15 cellular contexts compared by ENCODE assay signal in the genomic region with DNA sequence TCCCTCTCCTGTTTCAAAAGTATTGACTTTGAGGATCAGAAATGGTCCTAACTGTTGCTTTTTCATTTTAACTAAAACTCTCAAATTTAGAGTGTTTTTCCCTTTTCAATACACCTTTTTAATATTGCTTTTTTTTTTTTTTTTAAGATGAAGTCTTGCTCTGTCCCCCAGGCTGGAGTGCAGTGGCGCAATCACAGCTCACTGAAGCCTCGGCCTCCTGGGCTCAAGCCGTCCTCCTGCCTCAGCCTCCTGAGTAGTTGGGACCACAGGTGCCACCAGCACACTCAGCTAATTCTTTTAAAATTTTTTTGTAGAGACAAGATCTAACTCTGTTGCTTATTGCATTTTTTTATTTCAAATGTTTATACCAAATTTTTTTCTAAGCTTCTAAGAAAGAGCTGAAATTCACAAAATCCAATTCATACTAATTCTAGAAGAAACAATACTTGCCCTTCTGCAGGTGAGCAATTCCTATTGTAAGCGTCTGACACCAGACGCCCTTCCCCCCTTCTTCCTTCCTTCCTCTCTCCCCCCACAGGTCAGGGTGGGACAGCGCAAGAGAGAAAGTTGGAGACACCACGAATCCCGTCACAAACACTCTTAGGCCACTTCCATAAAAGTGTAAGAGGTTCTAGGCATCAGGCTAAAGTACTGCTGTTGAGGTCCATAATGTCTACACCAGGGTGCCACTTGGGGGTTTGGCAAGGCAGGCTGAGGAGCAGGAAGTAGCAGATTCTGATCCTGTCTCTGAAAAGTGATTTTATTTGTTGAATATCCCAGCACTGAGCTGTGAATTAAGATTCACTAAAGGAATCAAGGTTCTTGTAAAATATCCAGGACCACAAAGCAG. TPM values are rescaled to one million over a fixed set of nuclear protein-coding genes. Genes with fewer than 3 reads are reported as not detected.
DNase-seq lines count a peak whose midpoint lies in the region; ATAC-seq lines count a peak whose summit lies in the region.
"Had no signal": no experiment of that assay in that cellular context is flagged by ENCODE, and none has a peak within 500 bp of the region (broad histone marks: within the 10 kb centered on the region; RNA-seq: fewer than 3 reads in every experiment).

No MANE protein-coding gene starts in this region.

- H3K4me3 ChIP-seq in CD4-positive, CD25-positive, alpha-beta regulatory T cell (ENCODE audit: low read depth, low read length): no peak overlapping the region
- no peak overlapping the region for H3K4me3 ChIP-seq in naive thymus-derived CD4-positive, alpha-beta T cell (ENCODE audit: low read length)
- H3K4me3 ChIP-seq: heart left ventricle had no signal

- peaks cover 4% of the 10 kb centered on the region for H3K4me1 Mint-ChIP-seq in T-helper 1 cell treated with Interleukin-12 subunit alpha and Interleukin-12 subunit beta and Interleukin-4 antibody, amounts not matched to agents 30 μg/mL and 1 μg/mL, for 36 hours (ENCODE audit: low read depth)
- peaks cover 0 to 28% (median 11%) of the 10 kb centered on the region in 4 donors for H3K4me1 Mint-ChIP-seq in CD4-positive, CD25-positive, alpha-beta regulatory T cell
- peaks cover 25 to 34% (median 29%) of the 10 kb centered on the region in 3 donors for H3K4me1 Mint-ChIP-seq in T-cell
- peaks cover 12 to 56% (median 32%) of the 10 kb centered on the region in 7 donors for H3K4me1 Mint-ChIP-seq in naive thymus-derived CD4-positive, alpha-beta T cell

- peaks cover 61% of the 10 kb centered on the region for H3K27me3 Mint-ChIP-seq in T-helper 1 cell treated with Interleukin-12 subunit alpha and Interleukin-12 subunit beta and Interleukin-4 antibody, amounts not matched to agents 30 μg/mL and 1 μg/mL, for 36 hours (ENCODE audit: low read depth)
- peaks cover 13% of the 10 kb centered on the region for H3K27me3 Mint-ChIP-seq in CD4-positive, CD25-positive, alpha-beta regulatory T cell
- peaks cover 0 to 5% of the 10 kb centered on the region in 2 donors for H3K27me3 Mint-ChIP-seq in T-cell
- peaks cover 0 to 61% (median 0%) of the 10 kb centered on the region in 5 donors for H3K27me3 Mint-ChIP-seq in naive thymus-derived CD4-positive, alpha-beta T cell

- peak overlapping the region; percentile 31 for H3K27ac Mint-ChIP-seq in T-helper 1 cell treated with Interleukin-12 subunit alpha and Interleukin-12 subunit beta and Interleukin-4 antibody, amounts not matched to agents 30 μg/mL and 1 μg/mL, for 36 hours
- peak overlapping the region in 1 of 3 donors; percentile 65 for H3K27ac Mint-ChIP-seq in CD4-positive, CD25-positive, alpha-beta regulatory T cell
- H3K27ac Mint-ChIP-seq in T-cell: peak overlapping the region; percentile 72 to 82
- H3K27ac Mint-ChIP-seq in naive thymus-derived CD4-positive, alpha-beta T cell: peak overlapping the region in 8 of 9 donors; percentile 71 to 94 (median 80)

- H3K36me3 ChIP-seq in CD4-positive, CD25-positive, alpha-beta regulatory T cell (ENCODE audit: control insufficient read depth, insufficient read depth, low read length): no peaks in the 10 kb centered on the region
- peaks cover 0 to 5% (median 0%) of the 10 kb centered on the region in 3 experiments for H3K36me3 ChIP-seq in naive thymus-derived CD4-positive, alpha-beta T cell (ENCODE audit: control insufficient read depth in 2 of 3, insufficient read depth in 3 of 3, low read length in 3 of 3)

- POLR2A ChIA-PET in T-cell (lab: Charles Lee): interaction anchor here in 1 of 2 donors (0.7 kb wide), 1 partner anchor 15 kb away, joined by 3 read pairs; no protein-coding TSS in a partner anchor
- POLR2A ChIA-PET in naive thymus-derived CD4-positive, alpha-beta T cell (lab: Charles Lee): interaction anchor here (0.8 to 4.4 kb wide), 2 partner anchors 9 to 13 kb away, joined by 3 to 22 read pairs; partner anchors contain the start of gene DLL1

- no peak overlapping the region for H3K4me3 Mint-ChIP-seq in T-helper 1 cell treated with Interleukin-12 subunit alpha and Interleukin-12 subunit beta and Interleukin-4 antibody, amounts not matched to agents 30 μg/mL and 1 μg/mL, for 36 hours
- H3K4me3 Mint-ChIP-seq in CD4-positive, CD25-positive, alpha-beta regulatory T cell: peak overlapping the region in 3 of 4 donors; percentile 10 to 59 (median 19)
- peak overlapping the region in 1 of 3 donors; percentile 73 for H3K4me3 Mint-ChIP-seq in T-cell
- peak overlapping the region in 9 of 10 donors; percentile 54 to 82 (median 65) for H3K4me3 Mint-ChIP-seq in naive thymus-derived CD4-positive, alpha-beta T cell

- no peaks in the 10 kb centered on the region for H3K9me3 Mint-ChIP-seq in T-helper 1 cell treated with Interleukin-12 subunit alpha and Interleukin-12 subunit beta and Interleukin-4 antibody, amounts not matched to agents 30 μg/mL and 1 μg/mL, for 36 hours
- H3K9me3 Mint-ChIP-seq in CD4-positive, CD25-positive, alpha-beta regulatory T cell: peaks cover 0 to 17% (median 0%) of the 10 kb centered on the region in 7 donors
- no peaks in the 10 kb centered on the region for H3K9me3 Mint-ChIP-seq in T-cell
- H3K9me3 Mint-ChIP-seq in naive thymus-derived CD4-positive, alpha-beta T cell: peaks cover 0 to 41% (median 8%) of the 10 kb centered on the region in 11 donors

- H3K4me1 ChIP-seq in CD4-positive, CD25-positive, alpha-beta regulatory T cell (ENCODE audit: control insufficient read depth, insufficient read depth, low read length, poor library complexity, severe bottlenecking): peaks cover 10% of the 10 kb centered on the region
- H3K4me1 ChIP-seq in naive thymus-derived CD4-positive, alpha-beta T cell (ENCODE audit: control insufficient read depth in 2 of 2, insufficient read depth in 2 of 2, low read length in 2 of 2): peaks cover 5 to 31% of the 10 kb centered on the region in 2 donors

- H3K36me3 Mint-ChIP-seq in T-helper 1 cell treated with Interleukin-12 subunit alpha and Interleukin-12 subunit beta and Interleukin-4 antibody, amounts not matched to agents 30 μg/mL and 1 μg/mL, for 36 hours (ENCODE audit: low read depth): no peaks in the 10 kb centered on the region
- H3K36me3 Mint-ChIP-seq in CD4-positive, CD25-positive, alpha-beta regulatory T cell: no peaks in the 10 kb centered on the region
- H3K36me3 Mint-ChIP-seq in T-cell: no peaks in the 10 kb centered on the region
- H3K36me3 Mint-ChIP-seq in naive thymus-derived CD4-positive, alpha-beta T cell: peaks cover 0 to 22% (median 16%) of the 10 kb centered on the region in 5 donors

- H3K27ac ChIP-seq in CD4-positive, CD25-positive, alpha-beta regulatory T cell (ENCODE audit: insufficient read depth, low read length, poor library complexity, severe bottlenecking): no peak overlapping the region
- peak overlapping the region; percentile 41 for H3K27ac ChIP-seq in naive thymus-derived CD4-positive, alpha-beta T cell (ENCODE audit: low read depth, low read length)
- H3K27ac ChIP-seq: VCaP had no signal

- intact Hi-C loops in naive thymus-derived CD4-positive, alpha-beta T cell (cut with micrococcal nuclease): no loop called here

- H3K27me3 ChIP-seq in CD4-positive, CD25-positive, alpha-beta regulatory T cell (ENCODE audit: control insufficient read depth, insufficient read depth, low read length): peaks cover 4% of the 10 kb centered on the region
- H3K27me3 ChIP-seq in naive thymus-derived CD4-positive, alpha-beta T cell (ENCODE audit: control insufficient read depth in 2 of 2, insufficient read depth in 2 of 2, low read length in 2 of 2): no peaks in the 10 kb centered on the region
- H3K27me3 ChIP-seq: heart left ventricle had no signal

- CTCF ChIA-PET in T-cell (lab: Charles Lee): interaction anchor here (0.7 to 1.5 kb wide), 2 partner anchors 34 to 130 kb away, joined by 3 to 4 read pairs; no protein-coding TSS in a partner anchor
- CTCF ChIA-PET in naive thymus-derived CD4-positive, alpha-beta T cell (lab: Charles Lee): interaction anchor here (0.7 to 1.7 kb wide), 2 partner anchors 13 to 758 kb away, joined by 5 to 6 read pairs; partner anchors contain the start of gene DLL1

- DNase-seq in T-helper 1 cell (no peak), T-cell (no peak), cerebellum (ENCODE audit: low spot score) (no peak)
- no peak for DNase-seq in CD4-positive, CD25-positive, alpha-beta regulatory T cell
- DNase-seq in naive thymus-derived CD4-positive, alpha-beta T cell: peak in 1 of 9 donors; percentile 24
- DNase-seq: C1 segment of cervical spinal cord, heart left ventricle, IMR-90, NCI-H1092, NCI-H2081, NCI-H510A had no signal

- no peak for ATAC-seq in CD4-positive, CD25-positive, alpha-beta regulatory T cell (ENCODE audit: low read depth in 2 of 2)
- ATAC-seq in T-cell (replicated peaks in 1 of 4) (peak; percentile 22 to 47 (median 34)), HG03139 (IDR thresholded peaks at IDR 0.05; ENCODE audit: unreplicated experiment) (no peak), GM21529 (IDR thresholded peaks at IDR 0.05; ENCODE audit: unreplicated experiment) (no peak)
- no peak for ATAC-seq in naive thymus-derived CD4-positive, alpha-beta T cell

- H3K9me3 ChIP-seq in CD4-positive, CD25-positive, alpha-beta regulatory T cell (ENCODE audit: control insufficient read depth in 2 of 2, low read length in 2 of 2): no peaks in the 10 kb centered on the region
- peaks cover 0 to 33% (median 0%) of the 10 kb centered on the region in 3 experiments for H3K9me3 ChIP-seq in naive thymus-derived CD4-positive, alpha-beta T cell (ENCODE audit: control insufficient read depth in 2 of 3, low read length in 3 of 3)
- H3K9me3 ChIP-seq: heart left ventricle had no signal

RNA-seq across cellular contexts. Expression of gene DLL1, which starts 12.8 kb away (rescaled TPM):
- total RNA-seq in CD4-positive, CD25-positive, alpha-beta regulatory T cell: 1.1 TPM
- polyA plus RNA-seq in CD4-positive, CD25-positive, alpha-beta regulatory T cell: under 1 TPM in 2 of 4 donors, not detected in 2; 0.28 to 0.29 TPM
- 1 to 10 TPM; 3.3 to 8.6 (median 4.7) TPM for total RNA-seq in T-cell
- 10 to 100 TPM in 1 of 5 experiments, 1 to 10 TPM in 3, under 1 TPM in 1; 0.19 to 12.9 (median 4.5) TPM for total RNA-seq in naive thymus-derived CD4-positive, alpha-beta T cell
- polyA plus RNA-seq in naive thymus-derived CD4-positive, alpha-beta T cell: under 1 TPM; 0.54 to 0.60 TPM
- 10.6 TPM for total RNA-seq in cerebellum

RNA-seq across cellular contexts. Expression of gene FAM120B, which starts 28.4 kb away (rescaled TPM):
- 35.0 TPM for total RNA-seq in CD4-positive, CD25-positive, alpha-beta regulatory T cell
- polyA plus RNA-seq in CD4-positive, CD25-positive, alpha-beta regulatory T cell: 10 to 100 TPM; 28.0 to 33.5 (median 30.6) TPM
- total RNA-seq in T-cell: 10 to 100 TPM; 34.1 to 39.8 (median 38.0) TPM
- 10 to 100 TPM; 27.2 to 53.4 (median 35.5) TPM for total RNA-seq in naive thymus-derived CD4-positive, alpha-beta T cell
- 10 to 100 TPM; 31.0 to 49.3 TPM for polyA plus RNA-seq in naive thymus-derived CD4-positive, alpha-beta T cell
- total RNA-seq in cerebellum: 42.6 TPM

Comparison
In these comparisons a context has a peak if more than half of its experiments do, and no peak if none do; other contexts are left out.
1. ATAC-seq: peak in T-cell (4 of 4); none in CD4-positive, CD25-positive, alpha-beta regulatory T cell (0 of 2), naive thymus-derived CD4-positive, alpha-beta T cell (single experiment), HG03139 (single experiment) and GM21529 (single experiment).